In genomic region chr15:80404057-80404718, GRCh38 we compare ENCODE assay signal across 1 cellular context.
TF ChIP-seq lines count a peak whose summit lies in the region.

Gene ARNT2 (plus strand): TSS chr15:80404382. CDS start chr15:80404516, 134 bp downstream.

TF ChIP-seq in SK-N-SH, 30 proteins besides CTCF, POLR2A, EP300 and RAD21 (continued from another document):
- TF ChIP-seq, protein P1, sequence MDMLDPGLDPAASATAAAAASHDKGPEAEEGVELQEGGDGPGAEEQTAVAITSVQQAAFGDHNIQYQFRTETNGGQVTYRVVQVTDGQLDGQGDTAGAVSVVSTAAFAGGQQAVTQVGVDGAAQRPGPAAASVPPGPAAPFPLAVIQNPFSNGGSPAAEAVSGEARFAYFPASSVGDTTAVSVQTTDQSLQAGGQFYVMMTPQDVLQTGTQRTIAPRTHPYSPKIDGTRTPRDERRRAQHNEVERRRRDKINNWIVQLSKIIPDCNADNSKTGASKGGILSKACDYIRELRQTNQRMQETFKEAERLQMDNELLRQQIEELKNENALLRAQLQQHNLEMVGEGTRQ (IDR thresholded peaks at IDR 0.05; ENCODE audit: borderline replicate concordance, low read depth, low read length): no peak
- TF ChIP-seq NFIC (IDR thresholded peaks at IDR 0.05; ENCODE audit: borderline replicate concordance) (no peak), CHD2 (IDR thresholded peaks at IDR 0.05; ENCODE audit: low read length, partially characterized antibody) (peak; percentile 97), RXRA (IDR thresholded peaks at IDR 0.05; ENCODE audit: borderline replicate concordance, low read depth) (no peak)
TF ChIP-seq in SK-N-SH: peak in this region for 4.
